In the genomic region with DNA sequence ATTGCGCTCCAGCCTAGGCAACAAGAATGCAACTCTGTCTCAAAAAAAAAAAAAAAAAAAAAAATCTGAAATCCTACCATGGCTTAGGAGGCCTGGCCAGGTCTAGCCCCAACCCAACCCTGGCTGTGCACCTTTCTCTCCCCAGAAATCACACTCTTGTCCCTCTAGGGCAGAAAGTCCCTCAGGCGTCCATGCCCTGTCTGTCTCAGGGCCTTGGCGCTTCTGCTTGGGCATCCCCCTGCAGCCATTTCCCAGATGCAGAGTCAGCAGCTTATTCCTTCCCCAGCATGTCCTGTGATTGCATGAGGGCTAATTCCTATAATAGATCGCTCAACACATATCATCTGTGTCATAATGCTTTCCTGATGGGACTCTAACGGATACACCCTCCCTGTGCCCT, we compare ENCODE assay signal across 10 cellular contexts. TPM values are rescaled to one million over a fixed set of nuclear protein-coding genes. Genes with fewer than 3 reads are reported as not detected.
"Had no signal": no experiment of that assay in that cellular context is flagged by ENCODE, and none has a peak within 500 bp of the region (broad histone marks: within the 10 kb centered on the region; RNA-seq: fewer than 3 reads in every experiment).

No MANE protein-coding gene starts in this region.

- H3K4me3 Mint-ChIP-seq: HFFc6, IgD-negative memory B cell had no signal

- H3K27me3 Mint-ChIP-seq: IgD-negative memory B cell had no signal

- H3K9me3 ChIP-seq: HAP-1 had no signal

- H3K4me1 ChIP-seq: HAP-1 had no signal

- H3K4me1 Mint-ChIP-seq: IgD-negative memory B cell had no signal

- H3K36me3 ChIP-seq: HAP-1 had no signal

- H3K4me3 ChIP-seq: GM23248, HAP-1 had no signal

- DNase-seq: GM23248, GOT3, H7, HFFc6 had no signal

- H3K27ac Mint-ChIP-seq: HFFc6, IgD-negative memory B cell had no signal

- H2AFZ ChIP-seq: GM23248 had no signal

- H3K36me3 Mint-ChIP-seq: IgD-negative memory B cell had no signal

- H3K27ac ChIP-seq: GM23248, HL-60 had no signal

RNA-seq across cellular contexts. Expression of gene PCP4, which starts 57.3 kb away (rescaled TPM):
- total RNA-seq: GM23248, H4, HepG2, HFFc6, HT1080 had no signal
